32 cellular contexts compared by ENCODE assay signal in the genomic region with DNA sequence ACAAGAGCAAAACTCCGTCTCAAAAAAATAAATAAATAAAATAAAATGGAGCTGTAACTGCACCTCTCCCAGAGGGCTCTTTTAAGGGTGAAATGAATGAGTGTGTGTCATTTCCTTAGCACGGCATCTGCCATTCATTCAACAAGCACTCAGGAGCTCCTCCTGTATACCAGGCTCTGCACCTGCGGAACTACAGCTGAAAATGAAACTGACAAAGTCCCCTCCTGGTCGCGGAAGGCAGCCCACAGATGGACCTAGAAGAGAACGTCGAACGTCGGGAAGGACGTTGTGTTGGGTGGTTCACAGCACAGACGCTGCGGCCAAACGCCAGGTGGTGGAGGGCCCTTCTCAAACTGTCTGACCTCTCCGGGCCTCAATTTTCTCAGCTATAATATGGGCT.
"Had no signal": no experiment of that assay in that cellular context is flagged by ENCODE, and none has a peak within 500 bp of the region (broad histone marks: within the 10 kb centered on the region; RNA-seq: fewer than 3 reads in every experiment).

No MANE protein-coding gene starts in this region.

- H3K4me3 ChIP-seq: adrenal gland, ascending aorta, body of pancreas, breast epithelium, cardiac muscle cell had no signal

- H3K4me1 ChIP-seq: adrenal gland, ascending aorta, body of pancreas, breast epithelium had no signal

- FAIRE-seq: astrocyte had no signal

- H3K27ac ChIP-seq: adrenal gland, ascending aorta, body of pancreas, brain microvascular endothelial cell, breast epithelium, cardiac muscle cell had no signal

- DNase-seq: activated effector memory CD4-positive, alpha-beta T cell treated with anti-CD3 and anti-CD28 coated beads, Interleukin-2, amount 50 U/mL, for 16 hours; activated effector memory CD4-positive, alpha-beta T cell treated with Interleukin-2 at 50 U/mL for 16 hours; activated gamma-delta T cell; activated gamma-delta T cell treated with Interleukin-2 at 50 U/mL for 16 hours; activated naive CD4-positive, alpha-beta T cell; activated naive CD4-positive, alpha-beta T cell treated with anti-CD3 and anti-CD28 coated beads for 36 hours; activated naive CD4-positive, alpha-beta T cell treated with anti-CD3 and anti-CD28 coated beads, Interleukin-2, amount 10 ng/mL, durations not matched to agents 7 days and 5 days; activated naive CD4-positive, alpha-beta T cell treated with anti-CD3 and anti-CD28 coated beads, Interleukin-2, amount 50 U/mL, for 16 hours; activated naive CD4-positive, alpha-beta T cell treated with Interleukin-2 at 50 U/mL for 16 hours; activated naive CD8-positive, alpha-beta T cell treated with anti-CD3 and anti-CD28 coated beads for 36 hours; activated naive CD8-positive, alpha-beta T cell treated with anti-CD3 and anti-CD28 coated beads, Interleukin-2, amount 10 ng/mL, durations not matched to agents 7 days and 5 days; activated naive CD8-positive, alpha-beta T cell treated with anti-CD3 and anti-CD28 coated beads, Interleukin-2, amount 50 U/mL, for 24 hours; activated T-cell treated with anti-CD3 and anti-CD28 coated beads, Interleukin-2, amount 50 U/mL, for 24 hours; activated T-cell treated with anti-CD3 and anti-CD28 coated beads, Interleukin-2, amount 50 U/mL, for 4 hours; activated T-cell treated with anti-CD3 and anti-CD28 coated beads, Interleukin-2, amount 50 U/mL, for 48 hours; activated T-cell treated with anti-CD3 and anti-CD28 coated beads, Interleukin-2, amount 50 U/mL, for 72 hours; adrenal gland; amniotic stem cell; amygdala; anterior cingulate cortex; aorta; body of pancreas; brain microvascular endothelial cell; caudate nucleus; central memory CD4-positive, alpha-beta T cell; cerebellar nuclear complex had no signal

- ATAC-seq: activated naive CD4-positive, alpha-beta T cell treated with anti-CD3 and anti-CD28 coated beads, Interleukin-2, amount 50 U/mL, for 72 hours; activated naive CD8-positive, alpha-beta T cell treated with anti-CD3 and anti-CD28 coated beads, Interleukin-2, amount 50 U/mL, for 24 hours; activated T-cell treated with anti-CD3 and anti-CD28 coated beads, Interleukin-2, amount 50 U/mL, for 4 hours; activated T-cell treated with anti-CD3 and anti-CD28 coated beads, Interleukin-2, amount 50 U/mL, for 72 hours; activated T-helper 17 cell treated with anti-CD3 and anti-CD28 coated beads, Interleukin-2, amount 50 U/mL, for 72 hours; body of pancreas had no signal

- H3K36me3 ChIP-seq: adrenal gland, ascending aorta, brain microvascular endothelial cell, breast epithelium, cardiac muscle cell had no signal

- H3K9me3 ChIP-seq: adrenal gland, ascending aorta, body of pancreas, breast epithelium had no signal

- H3K27me3 ChIP-seq: adrenal gland, ascending aorta, body of pancreas, brain microvascular endothelial cell, breast epithelium had no signal
